In the genomic region with DNA sequence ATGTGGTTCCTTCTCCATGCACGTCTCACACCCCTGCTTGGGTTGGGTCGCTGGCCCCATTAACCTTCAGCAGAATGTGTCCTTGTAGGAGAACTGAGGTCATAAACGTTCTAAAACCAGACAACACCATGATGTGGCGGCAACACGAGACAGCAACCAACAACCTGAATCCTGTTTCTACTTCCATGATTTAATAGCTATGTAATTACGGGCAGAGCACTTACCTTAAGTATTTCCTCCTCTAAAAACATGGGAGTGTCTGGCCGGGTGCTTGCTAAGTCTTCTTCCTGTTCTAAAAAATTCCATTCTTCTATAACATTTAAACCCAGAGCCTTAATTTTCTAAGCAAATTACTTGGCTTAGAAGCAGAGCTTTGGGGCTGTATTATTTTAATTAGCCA, we compare ENCODE assay signal across 20 cellular contexts. TPM values are rescaled to one million over a fixed set of nuclear protein-coding genes. Genes with fewer than 3 reads are reported as not detected.
DNase-seq lines count a peak whose midpoint lies in the region; ATAC-seq and TF ChIP-seq lines count a peak whose summit lies in the region.
"Had no signal": no experiment of that assay in that cellular context is flagged by ENCODE, and none has a peak within 500 bp of the region (broad histone marks: within the 10 kb centered on the region; RNA-seq: fewer than 3 reads in every experiment).

No MANE protein-coding gene starts in this region.

- 66 to 76% methylated on average over 7 of the region's 7 CpGs for WGBS in lung, 2 donors

- in situ Hi-C loops in ACHN (cut with HindIII; ENCODE audit: low pct_ligation_motif_present, low pct_unique_long_range_greater_than_20kb, low sequenced_read_pairs): no loop called here

- no peak for TF ChIP-seq CTCF in lung (IDR thresholded peaks at IDR 0.05; ENCODE audit: control extremely low read depth, extremely low read depth)

- H3K9me3 ChIP-seq in lung (ENCODE audit: control insufficient read depth in 2 of 2, insufficient read depth in 1 of 2, low read length in 1 of 2): peaks cover 0 to 5% of the 10 kb centered on the region in 2 donors
- H3K9me3 ChIP-seq: A549, BE2C, SJCRH30 had no signal

- H3K4me1 ChIP-seq in lung (ENCODE audit: control insufficient read depth in 2 of 2, insufficient read depth in 2 of 2, low read length in 2 of 2): peaks cover 0 to 4% of the 10 kb centered on the region in 2 donors
- H3K4me1 ChIP-seq: A549, BE2C, SJCRH30 had no signal

- no peak overlapping the region for H3K4me3 ChIP-seq in lung
- H3K4me3 ChIP-seq: A549, GM23248, SJCRH30 had no signal

- no peaks in the 10 kb centered on the region for H3K27me3 ChIP-seq in lung (ENCODE audit: control insufficient read depth, insufficient read depth)
- H3K27me3 ChIP-seq: SJCRH30 had no signal

- H3K27ac ChIP-seq in lung (ENCODE audit: low read depth in 1 of 2, low read length in 1 of 2): no peak overlapping the region
- H3K27ac ChIP-seq: A549, GM23248, SJCRH30 had no signal

- H3K36me3 ChIP-seq in lung (ENCODE audit: control insufficient read depth in 2 of 2, insufficient read depth in 2 of 2, low read length in 2 of 2): no peaks in the 10 kb centered on the region
- H3K36me3 ChIP-seq: BE2C, SJCRH30 had no signal

- ATAC-seq in lung (ENCODE audit: insufficient read depth, low FRiP score): peak; percentile 45
- ATAC-seq in GM21529 (IDR thresholded peaks at IDR 0.05; ENCODE audit: unreplicated experiment): no peak
- ATAC-seq: A549 had no signal

- DNase-seq in DMS153 treated with DMSO at 0.1 percent for 48 hours (lab: John Stamatoyannopoulos, UW; ENCODE audit: unreplicated experiment) (peak; percentile 75), NCI-H187 treated with DMSO at 0.1 percent for 48 hours (lab: John Stamatoyannopoulos, UW) (peak; percentile 56), NCI-H748 (lab: John Stamatoyannopoulos, UW; ENCODE audit: unreplicated experiment) (peak; percentile 76), lung (ENCODE audit: low spot score) (no peak), ACHN (no peak), DMS114 treated with DMSO at 0.1 percent for 48 hours (lab: John Stamatoyannopoulos, UW; ENCODE audit: unreplicated experiment) (no peak)
- DNase-seq: BE2C; CD4-positive, CD25-positive, alpha-beta regulatory T cell; DND-41; GM23248; H9; KBM-7; MM.1S; NCI-H1092; NCI-H1694 treated with DMSO at 0.1 percent for 48 hours; NCI-H446; OCI-M1; SJCRH30 had no signal

RNA-seq across cellular contexts. Expression of a gene that starts 33.5 kb away (rescaled TPM):
- total RNA-seq in lung: 10 to 100 TPM; 12.9 to 27.1 TPM
- polyA plus RNA-seq in lung: 10 to 100 TPM in 1 of 2 donors, 1 to 10 TPM in 1; 6.8 to 17.9 TPM

Comparison
In these comparisons a context has a peak if more than half of its experiments do, and no peak if none do; other contexts are left out.
1. DNase-seq: peak in DMS153 treated with DMSO at 0.1 percent for 48 hours (single experiment), NCI-H187 treated with DMSO at 0.1 percent for 48 hours (single experiment) and NCI-H748 (single experiment); none in lung (single experiment), ACHN (single experiment) and DMS114 treated with DMSO at 0.1 percent for 48 hours (single experiment).